ENCODE assay signal across 1 cellular context in genomic region chr2:20165677-20166509, GRCh38.
TF ChIP-seq lines count a peak whose summit lies in the region.

No MANE protein-coding gene starts in this region.

TF ChIP-seq in GM12878, 131 proteins besides CTCF, POLR2A, EP300 and RAD21 (continued from another document):
- TF ChIP-seq PAX5 (IDR thresholded peaks at IDR 0.05; ENCODE audit: borderline replicate concordance, low read depth, low read length) (peak; percentile 50; the same call in 1 of the 2 replicates), E4F1 (IDR thresholded peaks at IDR 0.05; ENCODE audit: borderline replicate concordance, partially characterized antibody) (no peak), SKIL (IDR thresholded peaks at IDR 0.05; ENCODE audit: low read depth, poor library complexity, severe bottlenecking) (no peak), CREM (IDR thresholded peaks at IDR 0.05; ENCODE audit: low read depth) (0 out of 2 replicates have a peak, but pooled peaks have one; percentile 12), RUNX3 (IDR thresholded peaks at IDR 0.05; ENCODE audit: low read length) (peak; percentile 72), TCF3 (IDR thresholded peaks at IDR 0.05; ENCODE audit: borderline replicate concordance, insufficient read depth, low read depth, low read length) (0 out of 2 replicates have a peak, but pooled peaks have one; percentile 47), CEBPB (IDR thresholded peaks at IDR 0.05; ENCODE audit: borderline replicate concordance in 1 of 2, low read depth in 2 of 2, low read length in 2 of 2) (no peak), HDAC6 (IDR thresholded peaks at IDR 0.05; ENCODE audit: unreplicated experiment) (no peak), IKZF2 (IDR thresholded peaks at IDR 0.05) (0 out of 4 replicates have a peak, but pooled peaks have one; percentile 17 to 28), ZNF384 (IDR thresholded peaks at IDR 0.05; ENCODE audit: borderline replicate concordance, low read depth, low read length) (no peak), HDGF (IDR thresholded peaks at IDR 0.05) (peak; percentile 79), FOXM1 (IDR thresholded peaks at IDR 0.05; ENCODE audit: low read depth, low read length) (no peak), ZNF622 (IDR thresholded peaks at IDR 0.05) (no peak), EZH2 (IDR thresholded peaks at IDR 0.05; ENCODE audit: borderline replicate concordance, control insufficient read depth, low read depth, low read length) (no peak), TCF12 (IDR thresholded peaks at IDR 0.05; ENCODE audit: low read depth, low read length) (peak; percentile 59; the same call in 1 of the 2 replicates), CHD2 (IDR thresholded peaks at IDR 0.05; ENCODE audit: borderline replicate concordance, low read depth, low read length) (peak; percentile 54; the same call in 1 of the 2 replicates), NBN (IDR thresholded peaks at IDR 0.05) (0 out of 2 replicates have a peak, but pooled peaks have one; percentile 58), NR2C2 (IDR thresholded peaks at IDR 0.05; ENCODE audit: borderline replicate concordance, control insufficient read depth, insufficient read length, low read depth) (peak; percentile 56), MYB (IDR thresholded peaks at IDR 0.05; ENCODE audit: borderline replicate concordance, low read depth, low read length) (no peak)
